8 cellular contexts compared by ENCODE assay signal in the genomic region with DNA sequence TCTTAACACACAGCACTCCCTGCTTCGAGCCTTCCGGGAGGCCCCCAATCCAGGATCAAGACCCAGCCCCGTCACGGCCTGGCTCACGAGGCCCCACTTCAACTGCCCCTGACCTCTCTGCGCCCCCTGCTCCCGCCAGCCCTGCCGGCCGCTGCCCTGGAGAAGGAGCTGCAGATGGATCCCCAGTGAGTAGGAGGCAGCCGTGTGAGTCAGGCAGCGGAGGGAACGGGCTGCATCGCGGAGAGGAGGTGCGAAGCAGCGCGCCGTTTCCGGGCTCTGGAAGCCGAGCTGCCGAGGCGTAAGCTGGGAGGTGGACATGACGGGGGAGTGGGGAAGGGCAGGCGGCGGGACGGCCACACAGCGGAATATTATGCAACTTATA.
A peak's percentile ranks its signal among the peaks of the same experiment; 100 is the strongest.
DNase-seq lines count a peak whose midpoint lies in the region; ATAC-seq and TF ChIP-seq lines count a peak whose summit lies in the region.

No MANE protein-coding gene starts in this region.

- peaks cover 28% of the 10 kb centered on the region for H3K4me1 Mint-ChIP-seq in MCF 10A (ENCODE audit: insufficient read depth, unreplicated experiment)

- POLR2A ChIA-PET in MCF 10A (lab: Yijun Ruan, JAX): interaction anchor here (0.6 to 2.7 kb wide), 13 partner anchors 153 to 981 kb away, joined by 3 to 16 read pairs (median 3); a partner anchor contains a TSS

- H3K9me3 Mint-ChIP-seq in MCF 10A (ENCODE audit: unreplicated experiment): no peaks in the 10 kb centered on the region

- peak overlapping the region; percentile 62 for H3K4me3 Mint-ChIP-seq in MCF 10A (ENCODE audit: unreplicated experiment)

- TF ChIP-seq EP300 in transverse colon (IDR thresholded peaks at IDR 0.05; ENCODE audit: low read depth): no peak

- TF ChIP-seq CTCF in MCF 10A (IDR thresholded peaks at IDR 0.05; ENCODE audit: unreplicated experiment) (no peak), left lung (IDR thresholded peaks at IDR 0.05) (no peak), transverse colon (IDR thresholded peaks at IDR 0.05) (no peak), prostate gland (IDR thresholded peaks at IDR 0.05) (no peak)

- H3K27me3 ChIP-seq in left lung (peaks cover 30 to 69% of the 10 kb centered on the region in 2 donors), transverse colon (peaks cover 63% of the 10 kb centered on the region), prostate gland (replicated peaks; ENCODE audit: insufficient read depth) (peaks cover 22% of the 10 kb centered on the region)

- H3K27ac Mint-ChIP-seq in MCF 10A (ENCODE audit: low read depth, unreplicated experiment): peak overlapping the region; percentile 47

- TF ChIP-seq POLR2A in transverse colon (IDR thresholded peaks at IDR 0.05) (no peak), prostate gland (IDR thresholded peaks at IDR 0.05) (no peak)

- CTCF ChIA-PET in MCF 10A (lab: Yijun Ruan, JAX): interaction anchor here (0.6 to 7.0 kb wide), 12 partner anchors 36 to 778 kb away, joined by 3 to 47 read pairs (median 4); a partner anchor contains a TSS

- peak; percentile 49 for ATAC-seq in left lung
- ATAC-seq in HG03439 (IDR thresholded peaks at IDR 0.05; ENCODE audit: unreplicated experiment): no peak

- peak overlapping the region in 1 of 2 donors; percentile 20 for H3K4me3 ChIP-seq in left lung
- H3K4me3 ChIP-seq in transverse colon: no peak overlapping the region
- H3K4me3 ChIP-seq in prostate gland: no peak overlapping the region

- intact Hi-C loops in MCF 10A (cut with micrococcal nuclease) (loop anchor here (1.0 to 2.0 kb wide), 2 partner anchors 87 to 474 kb away; a partner anchor contains a TSS), left lung (cut with DNase I) (loop anchor here in 1 of 2 donors (10.0 kb wide), 1 partner anchor 782 kb away; no protein-coding TSS in a partner anchor), transverse colon (cut with DNase I; ENCODE audit: low total_unique reads) (loop anchor here (5.0 to 10.0 kb wide), 2 partner anchors 702 to 775 kb away; no protein-coding TSS in a partner anchor), prostate gland (cut with DNase I) (loop anchor here (2.0 kb wide), 1 partner anchor 704 kb away; no protein-coding TSS in a partner anchor)

- H3K36me3 ChIP-seq in left lung (no peaks in the 10 kb centered on the region), transverse colon (no peaks in the 10 kb centered on the region), prostate gland (no peaks in the 10 kb centered on the region)

- no peaks in the 10 kb centered on the region for H3K27me3 Mint-ChIP-seq in MCF 10A (ENCODE audit: insufficient read depth, unreplicated experiment)

- no peaks in the 10 kb centered on the region for H3K9me3 ChIP-seq in left lung
- H3K9me3 ChIP-seq in transverse colon: no peaks in the 10 kb centered on the region
- no peaks in the 10 kb centered on the region for H3K9me3 ChIP-seq in prostate gland

- no TSS peak for BruUV-seq in MCF 10A (replicated peaks; lab: Mats Ljungman, UMichigan)

- peaks cover 14 to 22% of the 10 kb centered on the region in 2 donors for H3K4me1 ChIP-seq in left lung
- H3K4me1 ChIP-seq in transverse colon: peaks cover 9 to 24% (median 23%) of the 10 kb centered on the region in 4 donors
- H3K4me1 ChIP-seq in prostate gland (replicated peaks): peaks cover 13% of the 10 kb centered on the region

- DNase-seq in activated T-cell treated with anti-CD3 and anti-CD28 coated beads for 48 hours (ENCODE audit: low read depth): peak; percentile 34
- DNase-seq in activated T-cell treated with anti-CD3 and anti-CD28 coated beads for 4 hours: no peak
- DNase-seq in MCF 10A (ENCODE audit: unreplicated experiment): peak; percentile 81
- peak; percentile 36 to 84 for DNase-seq in left lung
- peak; percentile 13 for DNase-seq in transverse colon
- no peak for DNase-seq in NCI-H524 treated with DMSO at 0.1 percent for 48 hours (lab: John Stamatoyannopoulos, UW)
- DNase-seq in prostate gland (ENCODE audit: low spot score): no peak

- H3K36me3 Mint-ChIP-seq in MCF 10A (ENCODE audit: insufficient read depth, unreplicated experiment): no peaks in the 10 kb centered on the region

- in situ Hi-C loops in transverse colon (cut with MboI; ENCODE audit: low pct_ligation_motif_present in 1 of 4, low pct_unique_long_range_greater_than_20kb in 1 of 4, low sequenced_read_pairs in 3 of 4): loop anchor here in 3 of 4 donors (25.0 kb wide), 2 partner anchors 720 to 770 kb away; no protein-coding TSS in a partner anchor

- 4 to 20% methylated on average over 4 to 27 of the region's 27 CpGs for WGBS in transverse colon (ENCODE audit: low coverage in 1 of 2), 2 donors
- 2% methylated on average over 27 of the region's 27 CpGs for WGBS in prostate gland

- H3K27ac ChIP-seq in left lung (peak overlapping the region in 1 of 2 donors; percentile 68), transverse colon (no peak overlapping the region), prostate gland (no peak overlapping the region)

Comparison
In these comparisons a context has a peak if more than half of its experiments do, and no peak if none do; other contexts are left out.
1. DNase-seq: peak in activated T-cell treated with anti-CD3 and anti-CD28 coated beads for 48 hours (single experiment), MCF 10A (single experiment), left lung (2 of 2) and transverse colon (single experiment); none in activated T-cell treated with anti-CD3 and anti-CD28 coated beads for 4 hours (single experiment), NCI-H524 treated with DMSO at 0.1 percent for 48 hours (single experiment) and prostate gland (single experiment).